ENCODE assay signal across 1 cellular context in the genomic region with DNA sequence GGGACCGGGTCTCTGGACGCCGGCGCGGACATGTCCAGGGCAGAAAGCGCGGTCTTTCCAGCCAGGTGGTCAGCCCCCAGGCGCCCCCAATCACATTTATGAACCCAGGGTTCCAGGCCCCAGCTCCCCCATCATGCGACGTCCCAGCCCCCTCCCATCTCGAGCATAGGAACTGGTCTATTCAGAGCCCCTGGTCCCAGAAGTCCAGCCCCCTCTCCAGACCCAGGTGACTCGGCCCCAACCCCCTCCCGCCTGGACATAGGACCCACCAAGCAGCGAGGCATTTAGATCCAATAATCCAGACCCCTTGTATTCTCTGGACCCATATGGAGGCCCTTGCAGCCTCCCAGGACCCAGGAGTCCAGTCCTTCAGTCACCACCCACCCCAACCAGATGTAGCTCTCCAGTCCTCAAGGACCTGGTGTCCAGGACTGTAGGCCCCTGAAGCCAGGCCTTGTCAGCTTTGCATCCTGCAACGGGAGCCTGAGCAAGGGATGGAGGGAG.
TF ChIP-seq lines count a peak whose summit lies in the region.

No MANE protein-coding gene starts in this region.

TF ChIP-seq in GM12878, 131 proteins besides CTCF, POLR2A, EP300 and RAD21:
- no peak for TF ChIP-seq RBBP5 (conservative IDR thresholded peaks at IDR 0.05)
